Comparison of ENCODE assay signal across 14 cellular contexts in the genomic region with DNA sequence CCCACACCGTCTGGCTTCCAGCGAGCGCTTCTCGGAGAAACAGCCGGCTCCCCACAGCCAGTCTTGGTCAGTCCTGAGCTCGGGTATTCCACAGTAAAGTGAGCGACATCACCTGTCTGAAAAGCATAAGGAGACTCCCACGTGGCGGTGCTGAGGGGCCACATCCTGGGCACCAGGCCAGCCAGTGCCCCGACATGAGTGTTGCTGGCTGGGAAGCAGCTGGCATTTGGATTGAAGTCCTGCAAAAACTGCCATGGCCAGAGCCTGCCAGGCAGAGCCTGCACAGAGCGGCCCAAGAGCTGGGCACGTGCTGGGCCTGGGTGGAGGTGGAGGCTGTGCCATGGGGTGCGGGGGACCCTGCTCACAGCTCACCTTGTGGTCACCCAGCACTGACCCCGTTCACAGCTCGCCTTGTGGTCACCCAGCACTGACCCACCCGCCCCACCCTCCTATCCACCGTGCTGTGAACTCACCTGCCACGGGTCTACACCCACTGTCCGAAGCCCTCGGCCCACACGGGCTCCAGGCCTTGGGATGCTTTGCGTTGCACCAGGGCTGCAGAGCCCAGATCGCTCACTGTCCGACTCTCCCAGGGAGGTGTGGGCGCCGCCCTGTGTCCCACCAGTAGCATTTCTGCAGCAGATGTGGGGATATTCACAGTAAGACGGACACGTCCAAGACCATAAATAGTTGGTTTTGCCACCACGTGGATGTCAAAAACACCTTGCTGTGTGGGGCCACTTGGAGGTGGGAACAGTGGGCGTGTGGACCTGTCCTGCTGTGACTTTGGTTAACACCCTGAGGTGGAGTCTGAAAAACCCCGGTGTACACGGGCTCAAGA.
"Had no signal": no experiment of that assay in that cellular context is flagged by ENCODE, and none has a peak within 500 bp of the region (broad histone marks: within the 10 kb centered on the region; RNA-seq: fewer than 3 reads in every experiment).

No MANE protein-coding gene starts in this region.

- H3K4me3 Mint-ChIP-seq: activated CD4-positive, alpha-beta T cell treated with anti-CD3 and anti-CD28 coated beads for 36 hours; activated CD8-positive, alpha-beta T cell treated with anti-CD3 and anti-CD28 coated beads for 36 hours; activated naive CD8-positive, alpha-beta T cell treated with anti-CD3 and anti-CD28 coated beads for 36 hours; brain; dendritic cell treated with granulocyte-macrophage colony-stimulating factor and Interleukin-4, amounts not matched to agents 40 ng/mL and 50 ng/mL, for 4 days; neural progenitor cell; T-helper 17 cell had no signal

- H3K4me1 ChIP-seq: foreskin keratinocyte had no signal

- H3K9me3 Mint-ChIP-seq: activated CD8-positive, alpha-beta T cell treated with anti-CD3 and anti-CD28 coated beads for 36 hours; activated naive CD8-positive, alpha-beta T cell treated with anti-CD3 and anti-CD28 coated beads for 36 hours; dendritic cell treated with granulocyte-macrophage colony-stimulating factor and Interleukin-4, amounts not matched to agents 40 ng/mL and 50 ng/mL, for 4 days; neural progenitor cell had no signal

- H3K9ac ChIP-seq: neural progenitor cell had no signal

- ATAC-seq: activated CD4-positive, alpha-beta T cell treated with anti-CD3 and anti-CD28 coated beads for 36 hours; activated CD8-positive, alpha-beta T cell treated with anti-CD3 and anti-CD28 coated beads for 36 hours; foreskin keratinocyte; pancreas; T-helper 17 cell had no signal

- H3K27ac Mint-ChIP-seq: activated CD4-positive, alpha-beta T cell treated with anti-CD3 and anti-CD28 coated beads for 36 hours; activated CD8-positive, alpha-beta T cell treated with anti-CD3 and anti-CD28 coated beads for 36 hours; activated naive CD8-positive, alpha-beta T cell treated with anti-CD3 and anti-CD28 coated beads for 36 hours; dendritic cell treated with granulocyte-macrophage colony-stimulating factor and Interleukin-4, amounts not matched to agents 40 ng/mL and 50 ng/mL, for 4 days had no signal

- H3K9me3 ChIP-seq: pancreas, tibial artery had no signal

- FAIRE-seq: pancreas had no signal

- H3K4me3 ChIP-seq: neural progenitor cell, pancreas, tibial artery had no signal

- H3K4me1 Mint-ChIP-seq: activated CD4-positive, alpha-beta T cell treated with anti-CD3 and anti-CD28 coated beads for 36 hours; activated naive CD8-positive, alpha-beta T cell treated with anti-CD3 and anti-CD28 coated beads for 36 hours; T-helper 17 cell had no signal

- H3K27ac ChIP-seq: foreskin keratinocyte, neural progenitor cell, pancreas, tibial artery had no signal

- H3K36me3 ChIP-seq: neural progenitor cell had no signal

- DNase-seq: activated CD4-positive, alpha-beta T cell treated with anti-CD3 and anti-CD28 coated beads for 36 hours; activated CD8-positive, alpha-beta T cell treated with anti-CD3 and anti-CD28 coated beads for 36 hours; activated naive CD8-positive, alpha-beta T cell treated with anti-CD3 and anti-CD28 coated beads for 36 hours; effector memory CD4-positive, alpha-beta T cell; foreskin keratinocyte; glutamatergic neuron; pancreas; stimulated activated CD4-positive, alpha-beta T cell treated with anti-CD3 and anti-CD28 coated beads, Interleukin-12 subunit alpha, Interleukin-12 subunit beta, amount 100 ng/mL, for 4 hours; stimulated activated CD4-positive, alpha-beta T cell treated with anti-CD3 and anti-CD28 coated beads, Interleukin-2, amount 100 ng/mL, for 24 hours; T-helper 17 cell; tibial artery had no signal
